ENCODE assay signal across 15 cellular contexts in genomic region chr4:39664828-39665731, GRCh38. TPM values are rescaled to one million over a fixed set of nuclear protein-coding genes. Genes with fewer than 3 reads are reported as not detected.
DNase-seq lines count a peak whose midpoint lies in the region; ATAC-seq and TF ChIP-seq lines count a peak whose summit lies in the region.
"Had no signal": no experiment of that assay in that cellular context is flagged by ENCODE, and none has a peak within 500 bp of the region (broad histone marks: within the 10 kb centered on the region; RNA-seq: fewer than 3 reads in every experiment).

No MANE protein-coding gene starts in this region.

- H3K36me3 ChIP-seq in mucosa of rectum (ENCODE audit: control insufficient read depth in 2 of 2, insufficient read depth in 2 of 2, low read length in 2 of 2) = no peaks in the 10 kb centered on the region

- H3K9me3 ChIP-seq in mucosa of rectum (ENCODE audit: control insufficient read depth in 2 of 2, low read length in 2 of 2) = no peaks in the 10 kb centered on the region

- H3K9me3 Mint-ChIP-seq in mesothelial cell of epicardium = no peaks in the 10 kb centered on the region
- H3K9me3 Mint-ChIP-seq: H9; naive thymus-derived CD4-positive, alpha-beta T cell; stimulated activated naive CD8-positive, alpha-beta T cell treated with anti-CD3 and anti-CD28 coated beads, Interleukin-15, amount 100 ng/mL, for 72 hours; WTC11 had no signal

- TF ChIP-seq CTCF in mesothelial cell of epicardium (IDR thresholded peaks at IDR 0.05; ENCODE audit: unreplicated experiment) = no peak

- H3K27me3 ChIP-seq in mucosa of rectum (ENCODE audit: control insufficient read depth in 2 of 2, insufficient read depth in 2 of 2, low read length in 2 of 2) = no peaks in the 10 kb centered on the region

- no peak overlapping the region for H3K9ac ChIP-seq in mucosa of rectum (ENCODE audit: low read depth in 1 of 2, low read length in 2 of 2)

- no peaks in the 10 kb centered on the region for H3K36me3 Mint-ChIP-seq in mesothelial cell of epicardium
- H3K36me3 Mint-ChIP-seq: CD4-positive, CD25-positive, alpha-beta regulatory T cell; WTC11 had no signal

- H3K27me3 Mint-ChIP-seq in mesothelial cell of epicardium (ENCODE audit: low read depth) = no peaks in the 10 kb centered on the region
- H3K27me3 Mint-ChIP-seq: CD4-positive, CD25-positive, alpha-beta regulatory T cell; stimulated activated naive CD8-positive, alpha-beta T cell treated with anti-CD3 and anti-CD28 coated beads, Interleukin-15, amount 100 ng/mL, for 72 hours had no signal

- H3K27ac Mint-ChIP-seq in mesothelial cell of epicardium = no peak overlapping the region
- H3K27ac Mint-ChIP-seq: CD4-positive, CD25-positive, alpha-beta regulatory T cell; H9; naive thymus-derived CD4-positive, alpha-beta T cell; stimulated activated naive CD8-positive, alpha-beta T cell treated with anti-CD3 and anti-CD28 coated beads, Interleukin-15, amount 100 ng/mL, for 72 hours; WTC11 had no signal

- no peak for ATAC-seq in HG02970 (IDR thresholded peaks at IDR 0.05; ENCODE audit: low FRiP score, unreplicated experiment)
- ATAC-seq in HG02678 (IDR thresholded peaks at IDR 0.05; ENCODE audit: unreplicated experiment) = no peak
- ATAC-seq: naive thymus-derived CD4-positive, alpha-beta T cell; stimulated activated naive CD8-positive, alpha-beta T cell treated with anti-CD3 and anti-CD28 coated beads, Interleukin-15, amount 100 ng/mL, for 72 hours; WTC11 had no signal

- peak overlapping the region; percentile 6 to 55 for H3K27ac ChIP-seq in mucosa of rectum (ENCODE audit: low read depth in 2 of 2, low read length in 2 of 2)

- no peak overlapping the region for H3K4me3 ChIP-seq in mucosa of rectum (ENCODE audit: low read length in 2 of 2)

- H3K4me1 Mint-ChIP-seq in mesothelial cell of epicardium = peaks cover 11% of the 10 kb centered on the region
- H3K4me1 Mint-ChIP-seq: CD4-positive, CD25-positive, alpha-beta regulatory T cell; H9; naive thymus-derived CD4-positive, alpha-beta T cell; stimulated activated naive CD8-positive, alpha-beta T cell treated with anti-CD3 and anti-CD28 coated beads, Interleukin-15, amount 100 ng/mL, for 72 hours; WTC11 had no signal

- DNase-seq in EH (ENCODE audit: low read depth) (peak; percentile 52), LoVo (ENCODE audit: low spot score) (peak; percentile 25), fibroblast of gingiva (ENCODE audit: low read depth) (peak; percentile 24), HPDE6-E6E7 (ENCODE audit: extremely low spot score) (no peak), mesothelial cell of epicardium (ENCODE audit: low spot score in 2 of 2, unreplicated experiment in 2 of 2) (no peak)
- DNase-seq: CD4-positive, CD25-positive, alpha-beta regulatory T cell; H9; naive thymus-derived CD4-positive, alpha-beta T cell; NCI-H1092 treated with DMSO at 0.1 percent for 48 hours; OCI-M1; stimulated activated naive CD8-positive, alpha-beta T cell treated with anti-CD3 and anti-CD28 coated beads, Interleukin-15, amount 100 ng/mL, for 72 hours had no signal

- peaks cover 3 to 4% of the 10 kb centered on the region in 2 donors for H3K4me1 ChIP-seq in mucosa of rectum (ENCODE audit: control insufficient read depth in 2 of 2, insufficient read depth in 2 of 2, low read length in 2 of 2)

- H3K4me3 Mint-ChIP-seq in mesothelial cell of epicardium = no peak overlapping the region
- H3K4me3 Mint-ChIP-seq: CD4-positive, CD25-positive, alpha-beta regulatory T cell; H9; naive thymus-derived CD4-positive, alpha-beta T cell; stimulated activated naive CD8-positive, alpha-beta T cell treated with anti-CD3 and anti-CD28 coated beads, Interleukin-15, amount 100 ng/mL, for 72 hours; WTC11 had no signal

RNA-seq across cellular contexts. Expression of gene SMIM14, which starts 26.4 kb away (rescaled TPM):
- total RNA-seq in mesothelial cell of epicardium = 13.7 to 16.7 TPM (median 15.9 TPM) in 3 replicates

RNA-seq across cellular contexts. Expression of gene UBE2K, which starts 32.9 kb away (rescaled TPM):
- total RNA-seq in mesothelial cell of epicardium = 68.1 to 68.7 TPM (median 68.5 TPM) in 3 replicates

Comparison
In these comparisons a context has a peak if more than half of its experiments do, and no peak if none do; other contexts are left out.
1. DNase-seq: peak in EH (single experiment), LoVo (single experiment) and fibroblast of gingiva (single experiment); none in HPDE6-E6E7 (single experiment) and mesothelial cell of epicardium (0 of 2).